Comparison of ENCODE assay signal across 21 cellular contexts in the genomic region with DNA sequence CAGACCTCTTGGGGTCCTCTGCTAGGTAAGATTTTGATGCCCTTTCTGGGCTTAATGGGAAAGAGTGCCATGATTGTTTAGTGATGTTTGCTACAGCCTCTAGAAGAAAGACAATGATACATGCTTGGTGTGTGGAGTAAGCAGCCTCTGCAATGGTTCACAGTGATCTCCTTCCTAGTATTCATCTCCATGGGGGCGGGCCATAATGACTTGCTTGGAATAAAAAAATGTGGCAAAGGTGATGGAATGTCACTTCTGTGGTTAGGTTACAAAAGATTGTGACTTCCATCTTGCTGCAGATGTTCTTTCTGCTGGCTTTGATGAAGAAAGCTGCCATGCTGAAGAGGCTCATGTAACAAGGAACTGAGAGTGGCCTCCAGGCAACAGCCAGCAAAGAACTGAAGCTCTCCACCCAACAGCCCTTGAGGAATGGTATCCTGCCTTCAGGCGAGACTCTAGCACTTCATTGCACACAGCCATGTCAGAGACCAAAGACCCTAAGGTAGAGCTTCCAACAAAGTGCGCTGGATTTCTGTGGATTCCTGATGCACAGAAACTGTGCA.
"Had no signal": no experiment of that assay in that cellular context is flagged by ENCODE, and none has a peak within 500 bp of the region (broad histone marks: within the 10 kb centered on the region; RNA-seq: fewer than 3 reads in every experiment).

No MANE protein-coding gene starts in this region.

- H3K4me3 ChIP-seq: colonic mucosa, gastrocnemius medialis, lung, tibial artery, vagina had no signal

- DNase-seq: activated CD4-positive, alpha-beta T cell treated with anti-CD3 and anti-CD28 coated beads, Interleukin-2, amount 50 U/mL, for 1 hour; activated CD4-positive, CD25-positive, alpha-beta regulatory T cell treated with anti-CD3 and anti-CD28 coated beads, Interleukin-2, amount 50 U/mL, for 72 hours; activated CD8-positive, alpha-beta memory T cell treated with anti-CD3 and anti-CD28 coated beads, Interleukin-2, amount 50 U/mL, for 4 hours; activated naive CD4-positive, alpha-beta T cell treated with anti-CD3 and anti-CD28 coated beads for 36 hours; activated T-cell treated with anti-CD3 and anti-CD28 coated beads, Interleukin-2, amount 50 U/mL, for 4 hours; anterior cingulate cortex; central memory CD4-positive, alpha-beta T cell; colonic mucosa; gastrocnemius medialis; kidney; nucleus accumbens; stimulated activated CD8-positive, alpha-beta memory T cell treated with anti-CD3 and anti-CD28 coated beads, Interleukin-4, amount 100 ng/mL, for 48 hours; stimulated activated naive CD4-positive, alpha-beta T cell; substantia nigra; T-helper 9 cell; tibial artery had no signal

- H3K36me3 ChIP-seq: colonic mucosa, gastrocnemius medialis, tibial artery, vagina had no signal

- H3K27ac ChIP-seq: colonic mucosa, gastrocnemius medialis, tibial artery, vagina had no signal

- H3K4me1 ChIP-seq: colonic mucosa, gastrocnemius medialis, tibial artery, vagina had no signal

- H3K27me3 ChIP-seq: colonic mucosa, gastrocnemius medialis, tibial artery, vagina had no signal

- H3K9me3 ChIP-seq: colonic mucosa, gastrocnemius medialis, vagina had no signal

- ATAC-seq: activated T-cell treated with anti-CD3 and anti-CD28 coated beads, Interleukin-2, amount 50 U/mL, for 4 hours; gastrocnemius medialis; left lobe of liver; natural killer cell treated with Interleukin-12 subunit alpha and Interleukin-12 subunit beta and Interleukin-15 and Interleukin-18, amount 100 ng/mL, for 72 hours; sciatic nerve had no signal
